ENCODE assay signal across 9 cellular contexts in the genomic region with DNA sequence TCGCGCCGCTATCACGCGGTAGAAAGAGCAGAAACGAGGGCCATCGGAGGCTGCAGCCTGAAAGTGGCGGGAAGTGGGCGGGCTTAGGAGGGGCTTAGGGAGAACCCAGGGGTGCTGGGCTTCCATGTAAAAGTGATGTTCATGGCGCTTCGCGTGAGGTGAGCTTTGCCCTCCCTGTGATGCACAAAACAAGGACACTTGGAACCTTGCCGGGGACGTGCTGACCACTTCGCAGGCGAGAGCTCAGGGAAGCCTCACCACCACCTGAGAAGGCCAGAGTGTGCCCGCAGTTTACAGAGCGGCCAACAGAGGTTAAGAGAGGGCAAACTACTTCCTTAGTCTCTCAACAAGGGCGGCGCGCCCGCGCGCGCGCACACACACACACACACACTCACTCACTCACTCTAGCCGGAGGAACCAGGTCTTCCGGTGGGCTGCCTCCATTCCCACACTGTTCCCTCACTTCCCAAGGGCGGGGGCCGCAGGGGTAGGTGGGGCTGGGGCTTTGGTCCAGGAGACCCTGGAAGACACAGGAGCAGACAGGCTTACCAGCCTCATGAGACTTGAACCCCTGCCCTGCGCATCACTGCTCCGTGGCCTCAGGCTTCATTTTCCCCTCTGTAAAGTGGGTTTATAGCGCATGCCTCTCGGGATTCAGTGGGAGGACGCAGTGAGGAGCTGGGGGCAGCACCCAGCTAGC. TPM values are rescaled to one million over a fixed set of nuclear protein-coding genes. Genes with fewer than 3 reads are reported as not detected.
DNase-seq lines count a peak whose midpoint lies in the region; ATAC-seq and TF ChIP-seq lines count a peak whose summit lies in the region.
"Had no signal": no experiment of that assay in that cellular context is flagged by ENCODE, and none has a peak within 500 bp of the region (broad histone marks: within the 10 kb centered on the region; RNA-seq: fewer than 3 reads in every experiment).

No MANE protein-coding gene starts in this region.

- no peak overlapping the region for H3K27ac ChIP-seq in aorta (ENCODE audit: low read depth in 1 of 2, low read length in 2 of 2)
- no peak overlapping the region for H3K27ac ChIP-seq in A673 (ENCODE audit: low read depth, low read length, poor library complexity, severe bottlenecking)

- H3K27me3 ChIP-seq in aorta (ENCODE audit: control insufficient read depth in 1 of 2, insufficient read depth in 2 of 2, low read length in 1 of 2) (no peaks in the 10 kb centered on the region), A673 (replicated peaks; ENCODE audit: insufficient read depth, low read depth, low read length, poor library complexity) (peaks cover 47% of the 10 kb centered on the region)

- WGBS in aorta, 2 donors = 14% methylated on average over 32 to 35 of the region's 35 CpGs

- POLR2A ChIA-PET in A673 (lab: Charles Lee; ENCODE audit: low non-redundant PET) = no interaction called here

- BruUV-seq in A673 (replicated peaks; lab: Mats Ljungman, UMichigan) = no TSS peak

- intact Hi-C loops in aorta (cut with DNase I) (no loop called here), A673 (cut with micrococcal nuclease; ENCODE audit: unreplicated experiment) (no loop called here)

- DNase-seq in stimulated activated naive CD4-positive, alpha-beta T cell (lab: John Stamatoyannopoulos, UW) = peak; percentile 8 to 64 (median 35)
- no peak for DNase-seq in stimulated activated naive CD4-positive, alpha-beta T cell treated with Interleukin-2 at 50 U/mL for 16 hours (lab: John Stamatoyannopoulos, UW)
- DNase-seq in activated T-cell treated with anti-CD3 and anti-CD28 coated beads, Interleukin-2, amount 50 U/mL, for 1 hour = peak; percentile 43
- DNase-seq in iPS-NIHi11 (ENCODE audit: low spot score) = peak; percentile 58
- DNase-seq in aorta = peak in 1 of 2 donors; percentile 67
- DNase-seq in A673 (ENCODE audit: low spot score) = no peak

- CTCF ChIA-PET in A673 (lab: Charles Lee) = no interaction called here

- H3K4me3 ChIP-seq in aorta (ENCODE audit: low read length in 2 of 2) = no peak overlapping the region
- no peak overlapping the region for H3K4me3 ChIP-seq in A673 (ENCODE audit: low read depth, low read length, poor library complexity, severe bottlenecking)

- no peaks in the 10 kb centered on the region for H3K36me3 ChIP-seq in aorta (ENCODE audit: control insufficient read depth in 1 of 2, insufficient read depth in 2 of 2, low read length in 1 of 2)
- no peaks in the 10 kb centered on the region for H3K36me3 ChIP-seq in A673 (ENCODE audit: insufficient read depth, low read length, poor library complexity, severe bottlenecking)

- ATAC-seq in aorta (ENCODE audit: low FRiP score) = peak; percentile 44
- ATAC-seq in HG03469 (IDR thresholded peaks at IDR 0.05; ENCODE audit: unreplicated experiment) = no peak
- no peak for ATAC-seq in HG02678 (IDR thresholded peaks at IDR 0.05; ENCODE audit: unreplicated experiment)

- H3K4me1 ChIP-seq in aorta (ENCODE audit: control insufficient read depth in 1 of 2, insufficient read depth in 2 of 2, low read length in 2 of 2) (no peaks in the 10 kb centered on the region), A673 (ENCODE audit: insufficient read depth, low read length, poor library complexity, severe bottlenecking) (no peaks in the 10 kb centered on the region)

- H3K9me3 ChIP-seq in aorta (ENCODE audit: control insufficient read depth, low read length) (no peaks in the 10 kb centered on the region), A673 (ENCODE audit: low read depth, low read length, poor library complexity, severe bottlenecking) (no peaks in the 10 kb centered on the region)

- no peak for TF ChIP-seq CTCF in A673 (conservative IDR thresholded peaks at IDR 0.05; ENCODE audit: low read depth, low read length)

RNA-seq across cellular contexts. Expression of gene GAPDHS, which starts 0.7 kb away (rescaled TPM):
- total RNA-seq in aorta (not detected), A673 (2021) (not detected in 2 replicates)
- not detected for polyA plus RNA-seq in aorta
- total RNA-seq: neural crest cell had no signal

RNA-seq across cellular contexts. Expression of gene SBSN, which starts 5.9 kb away (rescaled TPM):
- total RNA-seq in aorta = not detected
- under 1 TPM in 1 of 2 donors, not detected in 1; 0.23 TPM for polyA plus RNA-seq in aorta
- not detected in 2 replicates for total RNA-seq in A673 (2021)

RNA-seq across cellular contexts. Expression of gene TMEM147, which starts 11.5 kb away (rescaled TPM):
- total RNA-seq in aorta = 10 to 100 TPM; 48.0 to 52.2 TPM
- 100 to 1,000 TPM in 1 of 2 donors, 10 to 100 TPM in 1; 86.0 to 123 TPM for polyA plus RNA-seq in aorta
- total RNA-seq in A673 (2021) = 105 and 115 TPM in 2 replicates

RNA-seq across cellular contexts. Expression of gene DMKN, which starts 20.5 kb away (rescaled TPM):
- total RNA-seq in aorta = 10 to 100 TPM; 25.9 to 27.1 TPM
- polyA plus RNA-seq in aorta = 10 to 100 TPM; 22.2 to 43.7 TPM
- total RNA-seq in A673 (2021) = not detected in 2 replicates
- total RNA-seq: neural crest cell had no signal

RNA-seq across cellular contexts. Expression of gene ATP4A, which starts 29.5 kb away (rescaled TPM):
- total RNA-seq in aorta (not detected), A673 (2021) (not detected in 2 replicates)
- polyA plus RNA-seq in aorta = not detected
- total RNA-seq: neural crest cell had no signal

Comparison
In these comparisons a context has a peak if more than half of its experiments do, and no peak if none do; other contexts are left out.
1. DNase-seq: peak in stimulated activated naive CD4-positive, alpha-beta T cell (6 of 6), activated T-cell treated with anti-CD3 and anti-CD28 coated beads, Interleukin-2, amount 50 U/mL, for 1 hour (single experiment) and iPS-NIHi11 (single experiment); none in stimulated activated naive CD4-positive, alpha-beta T cell treated with Interleukin-2 at 50 U/mL for 16 hours (single experiment) and A673 (single experiment).